In the genomic region with DNA sequence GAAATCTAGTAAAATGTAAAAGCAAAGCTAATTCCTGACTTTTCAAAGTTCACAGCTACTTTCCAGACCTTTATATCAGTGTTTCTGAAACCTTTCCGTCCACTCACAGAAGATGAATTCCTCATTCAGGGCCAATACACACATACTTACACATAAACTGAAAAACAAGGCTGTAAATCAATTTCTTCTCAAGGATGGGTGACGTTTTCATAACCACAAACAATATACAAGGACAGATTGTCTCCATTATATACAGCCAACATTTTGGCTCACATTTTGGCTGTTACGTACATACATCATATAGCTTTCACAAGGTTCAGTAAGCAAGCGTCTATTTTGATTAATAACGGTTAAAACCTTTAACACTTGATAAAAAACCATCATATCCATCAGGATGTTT, we compare ENCODE assay signal across 8 cellular contexts. TPM values are rescaled to one million over a fixed set of nuclear protein-coding genes. Genes with fewer than 3 reads are reported as not detected.
A peak's percentile ranks its signal among the peaks of the same experiment; 100 is the strongest.
DNase-seq lines count a peak whose midpoint lies in the region; ATAC-seq and TF ChIP-seq lines count a peak whose summit lies in the region.

No MANE protein-coding gene starts in this region.

- TF ChIP-seq CTCF in testis (IDR thresholded peaks at IDR 0.05): no peak

- H3K4me1 ChIP-seq in testis: peaks cover 16% of the 10 kb centered on the region

- peak overlapping the region; percentile 78 to 91 for H3K4me3 ChIP-seq in testis

- peak overlapping the region; percentile 7 for H3K27ac Mint-ChIP-seq in activated CD8-positive, alpha-beta T cell treated with anti-CD3 and anti-CD28 coated beads, Interleukin-2, amount 10 ng/mL, durations not matched to agents 7 days and 5 days
- H3K27ac Mint-ChIP-seq in immature natural killer cell: peak overlapping the region in 5 of 6 donors; percentile 2 to 97 (median 91)

- no peaks in the 10 kb centered on the region for H3K36me3 ChIP-seq in testis (ENCODE audit: low read depth, missing control alignments)

- no peak for TF ChIP-seq POLR2A in testis (IDR thresholded peaks at IDR 0.05)

- H3K9me3 ChIP-seq in testis: no peaks in the 10 kb centered on the region

- peak overlapping the region; percentile 96 for H3K4me3 Mint-ChIP-seq in activated T-cell treated with anti-CD3 and anti-CD28 coated beads, Interleukin-2, amount 50 U/mL, for 4 hours
- peak overlapping the region; percentile 95 for H3K4me3 Mint-ChIP-seq in activated CD8-positive, alpha-beta T cell treated with anti-CD3 and anti-CD28 coated beads, Interleukin-2, amount 10 ng/mL, durations not matched to agents 7 days and 5 days
- peak overlapping the region; percentile 90 to 98 (median 95) for H3K4me3 Mint-ChIP-seq in immature natural killer cell

- peaks cover 9% of the 10 kb centered on the region for H3K36me3 Mint-ChIP-seq in activated T-cell treated with anti-CD3 and anti-CD28 coated beads, Interleukin-2, amount 50 U/mL, for 4 hours (ENCODE audit: insufficient read depth)
- peaks cover 14% of the 10 kb centered on the region for H3K36me3 Mint-ChIP-seq in activated CD8-positive, alpha-beta T cell treated with anti-CD3 and anti-CD28 coated beads, Interleukin-2, amount 10 ng/mL, durations not matched to agents 7 days and 5 days (ENCODE audit: low read depth)
- no peaks in the 10 kb centered on the region for H3K36me3 Mint-ChIP-seq in immature natural killer cell

- CTCF ChIA-PET in activated CD8-positive, alpha-beta T cell treated with anti-CD3 and anti-CD28 coated beads, Interleukin-2, amount 10 ng/mL, durations not matched to agents 7 days and 5 days (lab: Charles Lee): no interaction called here

- ATAC-seq in activated T-cell treated with anti-CD3 and anti-CD28 coated beads, Interleukin-2, amount 50 U/mL, for 4 hours: no peak
- no peak for ATAC-seq in activated CD8-positive, alpha-beta T cell treated with anti-CD3 and anti-CD28 coated beads, Interleukin-2, amount 10 ng/mL, durations not matched to agents 7 days and 5 days

- POLR2A ChIA-PET in activated CD8-positive, alpha-beta T cell treated with anti-CD3 and anti-CD28 coated beads, Interleukin-2, amount 10 ng/mL, durations not matched to agents 7 days and 5 days (lab: Charles Lee): interaction anchor here (1.0 to 2.4 kb wide), 2 partner anchors 63 to 94 kb away, joined by 3 to 10 read pairs; a partner anchor contains a TSS

- no peaks in the 10 kb centered on the region for H3K9me3 Mint-ChIP-seq in activated T-cell treated with anti-CD3 and anti-CD28 coated beads, Interleukin-2, amount 50 U/mL, for 4 hours
- no peaks in the 10 kb centered on the region for H3K9me3 Mint-ChIP-seq in activated CD8-positive, alpha-beta T cell treated with anti-CD3 and anti-CD28 coated beads, Interleukin-2, amount 10 ng/mL, durations not matched to agents 7 days and 5 days (ENCODE audit: insufficient read depth)
- H3K9me3 Mint-ChIP-seq in immature natural killer cell: no peaks in the 10 kb centered on the region

- peaks cover 45% of the 10 kb centered on the region for H3K4me1 Mint-ChIP-seq in activated T-cell treated with anti-CD3 and anti-CD28 coated beads, Interleukin-2, amount 50 U/mL, for 4 hours (ENCODE audit: low read depth)
- peaks cover 32% of the 10 kb centered on the region for H3K4me1 Mint-ChIP-seq in activated CD8-positive, alpha-beta T cell treated with anti-CD3 and anti-CD28 coated beads, Interleukin-2, amount 10 ng/mL, durations not matched to agents 7 days and 5 days (ENCODE audit: low read depth)
- H3K4me1 Mint-ChIP-seq in immature natural killer cell: peaks cover 26 to 44% of the 10 kb centered on the region in 2 donors

- H3K27ac ChIP-seq in testis: peak overlapping the region; percentile 26 to 95

- 25% methylated on average over 5 of the region's 5 CpGs for WGBS in testis, 2 donors

- intact Hi-C loops in testis (cut with DNase I; ENCODE audit: low total_unique reads): no loop called here

- H3K27me3 Mint-ChIP-seq in activated T-cell treated with anti-CD3 and anti-CD28 coated beads, Interleukin-2, amount 50 U/mL, for 4 hours (ENCODE audit: low read depth): no peaks in the 10 kb centered on the region
- H3K27me3 Mint-ChIP-seq in activated CD8-positive, alpha-beta T cell treated with anti-CD3 and anti-CD28 coated beads, Interleukin-2, amount 10 ng/mL, durations not matched to agents 7 days and 5 days (ENCODE audit: low read depth): peaks cover 3% of the 10 kb centered on the region
- peaks cover 5 to 12% (median 8%) of the 10 kb centered on the region in 3 donors for H3K27me3 Mint-ChIP-seq in immature natural killer cell (ENCODE audit: low read depth in 3 of 3)

- no peaks in the 10 kb centered on the region for H3K27me3 ChIP-seq in testis

- DNase-seq in activated T-cell treated with anti-CD3 and anti-CD28 coated beads, Interleukin-2, amount 50 U/mL, for 4 hours: no peak
- DNase-seq in activated T-cell treated with anti-CD3 and anti-CD28 coated beads, Interleukin-2, amount 50 U/mL, for 1 hour: no peak
- no peak for DNase-seq in activated CD8-positive, alpha-beta T cell treated with anti-CD3 and anti-CD28 coated beads, Interleukin-2, amount 10 ng/mL, durations not matched to agents 7 days and 5 days
- no peak for DNase-seq in immature natural killer cell
- no peak for DNase-seq in testis
- no peak for DNase-seq in putamen (ENCODE audit: low spot score)
- no peak for DNase-seq in NCI-H187 (lab: John Stamatoyannopoulos, UW)
- DNase-seq in NCI-H748 (lab: John Stamatoyannopoulos, UW; ENCODE audit: unreplicated experiment): no peak

RNA-seq across cellular contexts. Expression of a gene that starts 1.4 kb away (rescaled TPM):
- 10 to 100 TPM; 19.7 to 23.4 (median 21.7) TPM for total RNA-seq in activated T-cell treated with anti-CD3 and anti-CD28 coated beads, Interleukin-2, amount 50 U/mL, for 4 hours
- total RNA-seq in activated CD8-positive, alpha-beta T cell treated with anti-CD3 and anti-CD28 coated beads, Interleukin-2, amount 10 ng/mL, durations not matched to agents 7 days and 5 days: 10 to 100 TPM; 26.8 to 28.2 TPM
- polyA plus RNA-seq in immature natural killer cell: 10 to 100 TPM in 1 of 3 donors, 1 to 10 TPM in 2; 6.3 to 11.0 (median 7.4) TPM
- total RNA-seq in testis: 100 to 1,000 TPM in 1 of 2 donors, 10 to 100 TPM in 1; 98.6 to 104 TPM
- 73.4 TPM for polyA plus RNA-seq in testis (ENCODE audit: insufficient read depth, low read depth, low replicate concordance)
